In the genomic region with DNA sequence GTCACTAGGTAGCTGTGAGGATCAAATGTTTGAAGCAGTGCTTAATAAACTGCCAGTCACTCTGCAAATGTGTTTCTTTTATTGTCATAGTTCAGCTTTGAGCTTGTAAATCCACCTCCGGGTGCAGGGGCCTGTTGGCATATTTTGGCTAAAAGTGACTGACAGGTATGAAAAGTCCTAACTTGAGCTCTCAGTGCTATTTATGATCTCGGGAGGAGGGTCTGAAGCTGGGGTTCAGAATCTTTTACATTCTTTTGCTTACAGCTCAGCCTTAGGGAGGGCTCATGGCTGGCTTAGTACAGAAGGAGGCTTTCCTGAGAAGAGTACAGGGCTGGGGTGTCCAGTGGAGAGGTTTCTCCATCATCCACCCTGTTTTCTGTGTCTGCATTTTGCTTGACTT, we compare ENCODE assay signal across 12 cellular contexts. TPM values are rescaled to one million over a fixed set of nuclear protein-coding genes. Genes with fewer than 3 reads are reported as not detected.
DNase-seq lines count a peak whose midpoint lies in the region; ATAC-seq and TF ChIP-seq lines count a peak whose summit lies in the region.
"Had no signal": no experiment of that assay in that cellular context is flagged by ENCODE, and none has a peak within 500 bp of the region (broad histone marks: within the 10 kb centered on the region; RNA-seq: fewer than 3 reads in every experiment).

No MANE protein-coding gene starts in this region.

- intact Hi-C loops in CD8-positive, alpha-beta T cell (cut with DNase I, micrococcal nuclease): no loop called here
- intact Hi-C loops in activated T-helper 2 cell treated with anti-CD3 and anti-CD28 coated beads, Interferon-gamma antibody, Interleukin-2, Interleukin-4, amounts not matched to agents 10 μg/mL and 5 μg/mL and 100 μg/mL, durations not matched to agents 14 hours and 24 hours and 36 hours (cut with micrococcal nuclease): no loop called here

- H2BK15ac ChIP-seq in H9 (ENCODE audit: low read depth, low read length): no peak overlapping the region

- H3K27me3 Mint-ChIP-seq in CD8-positive, alpha-beta T cell (ENCODE audit: low read depth): no peaks in the 10 kb centered on the region
- H3K27me3 Mint-ChIP-seq in H9 (ENCODE audit: low read depth) (peaks cover 37% of the 10 kb centered on the region), mesothelial cell of epicardium (ENCODE audit: low read depth) (peaks cover 48% of the 10 kb centered on the region)
- peaks cover 10% of the 10 kb centered on the region for H3K27me3 Mint-ChIP-seq in activated T-helper 2 cell treated with anti-CD3 and anti-CD28 coated beads, Interferon-gamma antibody, Interleukin-2, Interleukin-4, amounts not matched to agents 10 μg/mL and 5 μg/mL and 100 μg/mL, durations not matched to agents 14 hours and 24 hours and 36 hours (ENCODE audit: low read depth)

- peaks cover 23% of the 10 kb centered on the region for H3K4me1 ChIP-seq in CD8-positive, alpha-beta T cell (ENCODE audit: insufficient read depth, low read length)
- H3K4me1 ChIP-seq in H9 (ENCODE audit: insufficient read depth, low read length): no peaks in the 10 kb centered on the region; the same call in 1 of the 2 replicates

- POLR2A ChIA-PET in CD8-positive, alpha-beta T cell (lab: Charles Lee): interaction anchor here (1.1 to 4.1 kb wide), 4 partner anchors 9 to 242 kb away, joined by 3 to 26 read pairs (median 3); a partner anchor contains a TSS

- H3K9me3 ChIP-seq in CD8-positive, alpha-beta T cell (ENCODE audit: low read length): no peaks in the 10 kb centered on the region
- H3K9me3 ChIP-seq in H9 (ENCODE audit: control insufficient read depth, low read depth, low read length): no peaks in the 10 kb centered on the region
- H3K9me3 ChIP-seq in MG63: no peaks in the 10 kb centered on the region
- H3K9me3 ChIP-seq: body of pancreas, vagina had no signal

- H4K5ac ChIP-seq in H9 (ENCODE audit: insufficient read length, low read depth, low read length): no peak overlapping the region

- H3K4me3 ChIP-seq in CD8-positive, alpha-beta T cell (ENCODE audit: low read depth, low read length): no peak overlapping the region
- no peak overlapping the region for H3K4me3 ChIP-seq in MG63
- H3K4me3 ChIP-seq: body of pancreas, SK-N-MC had no signal

- no peaks in the 10 kb centered on the region for H4K20me1 ChIP-seq in H9 (ENCODE audit: control insufficient read depth, insufficient read depth, insufficient read length)

- peak overlapping the region; percentile 66 for H3K27ac Mint-ChIP-seq in CD8-positive, alpha-beta T cell
- no peak overlapping the region for H3K27ac Mint-ChIP-seq in H9
- peak overlapping the region; percentile 89 for H3K27ac Mint-ChIP-seq in activated T-helper 2 cell treated with anti-CD3 and anti-CD28 coated beads, Interferon-gamma antibody, Interleukin-2, Interleukin-4, amounts not matched to agents 10 μg/mL and 5 μg/mL and 100 μg/mL, durations not matched to agents 14 hours and 24 hours and 36 hours
- no peak overlapping the region for H3K27ac Mint-ChIP-seq in mesothelial cell of epicardium

- H4K8ac ChIP-seq in H9 (replicated peaks; ENCODE audit: insufficient read length, low read depth, low read length): no peak overlapping the region

- no peak overlapping the region for H2AFZ ChIP-seq in H9 (ENCODE audit: low read length)

- H4K91ac ChIP-seq in H9 (ENCODE audit: insufficient read length, low read depth, low read length): no peak overlapping the region

- no peak overlapping the region for H2BK12ac ChIP-seq in H9 (ENCODE audit: insufficient read length, low read depth, low read length)

- H3T11ph ChIP-seq in H9 (ENCODE audit: low read length): no peak overlapping the region

- peaks cover 41% of the 10 kb centered on the region for H3K4me1 Mint-ChIP-seq in CD8-positive, alpha-beta T cell (ENCODE audit: low read depth)
- H3K4me1 Mint-ChIP-seq in H9: peaks cover 19 to 29% of the 10 kb centered on the region in 2 experiments
- H3K4me1 Mint-ChIP-seq in activated T-helper 2 cell treated with anti-CD3 and anti-CD28 coated beads, Interferon-gamma antibody, Interleukin-2, Interleukin-4, amounts not matched to agents 10 μg/mL and 5 μg/mL and 100 μg/mL, durations not matched to agents 14 hours and 24 hours and 36 hours (ENCODE audit: low read depth): peaks cover 55% of the 10 kb centered on the region
- H3K4me1 Mint-ChIP-seq in mesothelial cell of epicardium: peaks cover 8% of the 10 kb centered on the region

- H3K27me3 ChIP-seq in CD8-positive, alpha-beta T cell (ENCODE audit: insufficient read depth, low read length): no peaks in the 10 kb centered on the region
- no peaks in the 10 kb centered on the region for H3K27me3 ChIP-seq in H9 (ENCODE audit: insufficient read depth, low read length)
- H3K27me3 ChIP-seq in MG63: no peaks in the 10 kb centered on the region; the same call in 1 of the 2 replicates
- H3K27me3 ChIP-seq: body of pancreas, vagina had no signal

- H2BK120ac ChIP-seq in H9 (ENCODE audit: low read depth, low read length, poor library complexity, severe bottlenecking): no peak overlapping the region

- CTCF ChIA-PET in CD8-positive, alpha-beta T cell (lab: Charles Lee): interaction anchor here (1.0 to 1.2 kb wide), 3 partner anchors 64 to 72 kb away, joined by 3 to 5 read pairs (median 3); no protein-coding TSS in a partner anchor

- TF ChIP-seq CTCF in CD8-positive, alpha-beta T cell (IDR thresholded peaks at IDR 0.05): no peak
- no peak for TF ChIP-seq CTCF in H9 (conservative IDR thresholded peaks at IDR 0.05)
- TF ChIP-seq CTCF in mesothelial cell of epicardium (IDR thresholded peaks at IDR 0.05; ENCODE audit: unreplicated experiment): no peak

- H3K9ac ChIP-seq in H9 (ENCODE audit: extremely low read depth, insufficient read length, low read length): no peak overlapping the region

- no peaks in the 10 kb centered on the region for H3K9me3 Mint-ChIP-seq in CD8-positive, alpha-beta T cell
- peaks cover 0 to 3% of the 10 kb centered on the region in 2 experiments; a peak in 3 of 5 replicates for H3K9me3 Mint-ChIP-seq in H9
- no peaks in the 10 kb centered on the region for H3K9me3 Mint-ChIP-seq in activated T-helper 2 cell treated with anti-CD3 and anti-CD28 coated beads, Interferon-gamma antibody, Interleukin-2, Interleukin-4, amounts not matched to agents 10 μg/mL and 5 μg/mL and 100 μg/mL, durations not matched to agents 14 hours and 24 hours and 36 hours
- no peaks in the 10 kb centered on the region for H3K9me3 Mint-ChIP-seq in mesothelial cell of epicardium

- H3K79me1 ChIP-seq in H9 (ENCODE audit: insufficient read depth, low read depth, low read length, poor library complexity, severe bottlenecking): no peaks in the 10 kb centered on the region

- H3K36me3 Mint-ChIP-seq in CD8-positive, alpha-beta T cell: peaks cover 22% of the 10 kb centered on the region
- H3K36me3 Mint-ChIP-seq in H9 (ENCODE audit: insufficient read depth in 1 of 3, low read depth in 3 of 3) (peaks cover 3 to 19% (median 13%) of the 10 kb centered on the region in 3 experiments), mesothelial cell of epicardium (no peaks in the 10 kb centered on the region)
- H3K36me3 Mint-ChIP-seq in activated T-helper 2 cell treated with anti-CD3 and anti-CD28 coated beads, Interferon-gamma antibody, Interleukin-2, Interleukin-4, amounts not matched to agents 10 μg/mL and 5 μg/mL and 100 μg/mL, durations not matched to agents 14 hours and 24 hours and 36 hours (ENCODE audit: low read depth): peaks cover 25% of the 10 kb centered on the region

- no peaks in the 10 kb centered on the region for H3K36me3 ChIP-seq in CD8-positive, alpha-beta T cell (ENCODE audit: insufficient read depth, low read length)
- no peaks in the 10 kb centered on the region for H3K36me3 ChIP-seq in MG63
- H3K36me3 ChIP-seq: vagina had no signal

- no peak overlapping the region for H3K4me2 ChIP-seq in H9 (ENCODE audit: insufficient read depth, insufficient read length, low read length)

- H3K14ac ChIP-seq in H9 (ENCODE audit: insufficient read depth, low read length): no peak overlapping the region

- WGBS in H9 (ENCODE audit: extremely low coverage, insufficient read length, low lambda C conversion rate): no CpG with 5 or more reads among the region's 2 CpGs

- H2AK5ac ChIP-seq in H9 (ENCODE audit: insufficient read length, low read length): no peak overlapping the region

- no peak for DNase-seq in CD8-positive, alpha-beta T cell
- DNase-seq in H9 (no peak), mesothelial cell of epicardium (ENCODE audit: low spot score in 2 of 2, unreplicated experiment in 2 of 2) (no peak), MG63 (no peak), DMS79 (lab: John Stamatoyannopoulos, UW) (no peak), midbrain (lab: John Stamatoyannopoulos, UW) (no peak)
- DNase-seq in activated T-helper 2 cell treated with anti-CD3 and anti-CD28 coated beads, Interferon-gamma antibody, Interleukin-2, Interleukin-4, amounts not matched to agents 10 μg/mL and 5 μg/mL and 100 μg/mL, durations not matched to agents 14 hours and 24 hours and 36 hours (ENCODE audit: low spot score): no peak
- DNase-seq: body of pancreas, NCI-H524 treated with DMSO at 0.1 percent for 48 hours had no signal

- no peak overlapping the region for H3K27ac ChIP-seq in CD8-positive, alpha-beta T cell (ENCODE audit: low read depth, low read length)
- H3K27ac ChIP-seq in H9 (ENCODE audit: insufficient read length, low read depth, low read length): no peak overlapping the region
- H3K27ac ChIP-seq: body of pancreas, SK-N-MC, vagina had no signal

- H3K23ac ChIP-seq in H9 (ENCODE audit: insufficient read length, low read depth, low read length): no peak overlapping the region

- H2BK5ac ChIP-seq in H9 (ENCODE audit: insufficient read length, low read length): no peak overlapping the region

- ATAC-seq in CD8-positive, alpha-beta T cell: no peak
- ATAC-seq in HG03280 (IDR thresholded peaks at IDR 0.05; ENCODE audit: unreplicated experiment): no peak
- ATAC-seq: body of pancreas had no signal

- H3K18ac ChIP-seq in H9 (ENCODE audit: insufficient read length, low read depth, low read length): no peak overlapping the region

- H3K4ac ChIP-seq in H9 (ENCODE audit: low read depth, low read length): no peak overlapping the region

- H3K23me2 ChIP-seq in H9 (ENCODE audit: insufficient read length, low read depth, low read length, poor library complexity, severe bottlenecking): peaks cover 11% of the 10 kb centered on the region

- no peaks in the 10 kb centered on the region; the same call in 1 of the 2 replicates for H3K79me2 ChIP-seq in H9 (ENCODE audit: insufficient read depth, low read length)

- H2BK20ac ChIP-seq in H9 (ENCODE audit: low read depth, low read length, poor library complexity, severe bottlenecking): no peak overlapping the region

- H3K4me3 Mint-ChIP-seq in CD8-positive, alpha-beta T cell: peak overlapping the region; percentile 77
- H3K4me3 Mint-ChIP-seq in H9 (peak overlapping the region; percentile 74 to 90), mesothelial cell of epicardium (peak overlapping the region; percentile 68)
- peak overlapping the region; percentile 89 for H3K4me3 Mint-ChIP-seq in activated T-helper 2 cell treated with anti-CD3 and anti-CD28 coated beads, Interferon-gamma antibody, Interleukin-2, Interleukin-4, amounts not matched to agents 10 μg/mL and 5 μg/mL and 100 μg/mL, durations not matched to agents 14 hours and 24 hours and 36 hours (ENCODE audit: low read depth)

- H3K56ac ChIP-seq in H9 (ENCODE audit: insufficient read length, low read depth, low read length): no peak overlapping the region

RNA-seq across cellular contexts. Expression of a gene that starts 1.5 kb away (rescaled TPM):
- total RNA-seq in CD8-positive, alpha-beta T cell: under 1 TPM; 0.90 to 1.00 TPM
- total RNA-seq in H9 (2021) (7.1 and 8.5 TPM in 2 replicates), mesothelial cell of epicardium (1.9 to 2.6 TPM (median 2.5 TPM) in 3 replicates)
- total RNA-seq in activated T-helper 2 cell treated with anti-CD3 and anti-CD28 coated beads, Interferon-gamma antibody, Interleukin-2, Interleukin-4, amounts not matched to agents 10 μg/mL and 5 μg/mL and 100 μg/mL, durations not matched to agents 14 hours and 24 hours and 36 hours: 14.2 and 14.5 TPM in 2 replicates
- total RNA-seq in MG63 (2014; rRNA removed; shearing (Covaris generic); ENCODE audit: low replicate concordance): 1.8 and 3.4 TPM in 2 replicates

RNA-seq across cellular contexts. Expression of a gene that starts 53.0 kb away (rescaled TPM):
- 10 to 100 TPM; 67.0 to 71.0 TPM for total RNA-seq in CD8-positive, alpha-beta T cell
- total RNA-seq in H9 (2021) (24.4 and 26.2 TPM in 2 replicates), mesothelial cell of epicardium (54.1 to 55.9 TPM (median 55.6 TPM) in 3 replicates)
- 39.0 and 39.4 TPM in 2 replicates for total RNA-seq in activated T-helper 2 cell treated with anti-CD3 and anti-CD28 coated beads, Interferon-gamma antibody, Interleukin-2, Interleukin-4, amounts not matched to agents 10 μg/mL and 5 μg/mL and 100 μg/mL, durations not matched to agents 14 hours and 24 hours and 36 hours
- total RNA-seq in MG63 (2014; rRNA removed; shearing (Covaris generic); ENCODE audit: low replicate concordance): 13.0 and 13.9 TPM in 2 replicates

RNA-seq across cellular contexts. Expression of a gene that starts 53.1 kb away (rescaled TPM):
- 10 to 100 TPM; 22.1 to 24.1 TPM for total RNA-seq in CD8-positive, alpha-beta T cell
- 32.2 and 36.0 TPM in 2 replicates for total RNA-seq in H9 (2021)
- total RNA-seq in activated T-helper 2 cell treated with anti-CD3 and anti-CD28 coated beads, Interferon-gamma antibody, Interleukin-2, Interleukin-4, amounts not matched to agents 10 μg/mL and 5 μg/mL and 100 μg/mL, durations not matched to agents 14 hours and 24 hours and 36 hours: 21.6 and 23.0 TPM in 2 replicates
- 23.5 to 25.2 TPM (median 24.1 TPM) in 3 replicates for total RNA-seq in mesothelial cell of epicardium
- total RNA-seq in MG63 (2014; rRNA removed; shearing (Covaris generic); ENCODE audit: low replicate concordance): 18.6 and 30.6 TPM in 2 replicates

Comparison
In these comparisons a context has a peak if more than half of its experiments do, and no peak if none do; other contexts are left out.
1. H3K27ac Mint-ChIP-seq: peak in CD8-positive, alpha-beta T cell (single experiment) and activated T-helper 2 cell treated with anti-CD3 and anti-CD28 coated beads, Interferon-gamma antibody, Interleukin-2, Interleukin-4, amounts not matched to agents 10 μg/mL and 5 μg/mL and 100 μg/mL, durations not matched to agents 14 hours and 24 hours and 36 hours (single experiment); none in H9 (0 of 3) and mesothelial cell of epicardium (single experiment).
2. Peak in every context shown above with its lines, with median percentiles within 50 percentile points of each other: H3K4me3 Mint-ChIP-seq.